In the genomic region with DNA sequence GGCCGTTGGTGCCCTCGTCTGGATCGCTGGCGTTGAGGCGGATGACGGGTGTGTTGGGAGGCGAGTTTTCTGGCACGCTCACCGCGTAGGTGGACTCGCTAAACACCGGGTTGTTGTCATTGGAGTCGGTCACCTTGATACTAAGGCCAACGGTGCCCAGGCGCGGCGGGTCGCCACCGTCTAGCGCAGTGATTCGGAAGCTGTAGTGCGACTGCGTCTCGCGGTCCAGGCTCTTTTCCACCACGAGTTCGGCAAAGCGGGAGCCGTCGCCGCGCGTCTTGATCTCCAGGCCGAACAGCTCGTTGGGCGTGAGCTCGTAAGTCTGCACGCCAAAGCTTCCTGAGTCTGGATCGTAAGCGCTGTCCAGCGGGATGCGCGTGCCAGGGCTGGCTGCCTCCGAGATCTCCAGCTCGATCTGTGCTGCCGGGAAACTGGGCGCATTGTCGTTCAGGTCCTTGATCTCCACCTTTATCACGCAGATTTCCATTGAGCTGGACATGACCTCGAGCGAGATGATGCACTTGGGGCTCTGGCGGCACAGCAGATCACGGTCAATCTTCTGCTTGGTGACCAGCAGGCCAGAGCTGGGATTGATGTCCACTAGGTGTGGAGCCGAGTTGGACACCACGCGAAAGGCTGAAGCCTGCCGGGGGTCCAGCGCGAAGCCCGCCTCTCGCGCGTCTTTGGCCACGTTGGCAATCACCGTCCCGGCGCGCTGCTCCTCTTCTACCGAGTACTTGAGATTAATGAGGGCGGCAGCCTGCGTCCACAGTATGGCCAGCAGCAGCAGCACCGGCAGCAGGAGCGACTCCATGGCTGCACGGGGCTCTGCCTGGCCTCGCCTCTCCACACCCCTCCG, we compare ENCODE assay signal across 18 cellular contexts. TPM values are rescaled to one million over a fixed set of nuclear protein-coding genes. Genes with fewer than 3 reads are reported as not detected.
DNase-seq lines count a peak whose midpoint lies in the region; ATAC-seq and TF ChIP-seq lines count a peak whose summit lies in the region.
"Had no signal": no experiment of that assay in that cellular context is flagged by ENCODE, and none has a peak within 500 bp of the region (broad histone marks: within the 10 kb centered on the region; RNA-seq: fewer than 3 reads in every experiment).

No MANE protein-coding gene starts in this region.

- H3K27ac Mint-ChIP-seq in endothelial cell (ENCODE audit: unreplicated experiment): no peak overlapping the region

- H3K4me2 ChIP-seq in neural cell (ENCODE audit: low read length): no peak overlapping the region

- intact Hi-C loops in left cardiac atrium (cut with DNase I): no loop called here
- intact Hi-C loops in Right ventricle myocardium superior (cut with DNase I): no loop called here

- no peak for TF ChIP-seq EP300 in neural cell (conservative IDR thresholded peaks at IDR 0.05; ENCODE audit: poor library complexity, severe bottlenecking)

- no peaks in the 10 kb centered on the region for H3K9me3 ChIP-seq in neural cell (ENCODE audit: low read length)
- H3K9me3 ChIP-seq: thoracic aorta had no signal

- TF ChIP-seq RAD21 in neural cell (conservative IDR thresholded peaks at IDR 0.05): no peak

- H3F3A ChIP-seq in neural cell (ENCODE audit: insufficient read depth, low read length, poor library complexity, severe bottlenecking): no peaks in the 10 kb centered on the region

- no peaks in the 10 kb centered on the region for H3K9me3 Mint-ChIP-seq in endothelial cell (ENCODE audit: unreplicated experiment)

- TF ChIP-seq CTCF in endothelial cell (IDR thresholded peaks at IDR 0.05; ENCODE audit: unreplicated experiment) (no peak), neural cell (IDR thresholded peaks at IDR 0.05; ENCODE audit: poor library complexity, severe bottlenecking) (no peak)

- ATAC-seq in left cardiac atrium (no peak), Right ventricle myocardium superior (ENCODE audit: poor library complexity) (no peak), GM21786 (IDR thresholded peaks at IDR 0.05; ENCODE audit: unreplicated experiment) (no peak), HG02678 (IDR thresholded peaks at IDR 0.05; ENCODE audit: unreplicated experiment) (no peak)

- H2AFZ ChIP-seq in neural cell (ENCODE audit: low read depth, low read length): no peak overlapping the region

- peaks cover 16% of the 10 kb centered on the region for H3K36me3 Mint-ChIP-seq in endothelial cell (ENCODE audit: low read depth, unreplicated experiment)

- H3K27ac ChIP-seq in neural cell (ENCODE audit: low read length): no peak overlapping the region
- H3K27ac ChIP-seq: epithelial cell of prostate, thoracic aorta had no signal

- H3K9ac ChIP-seq in neural cell (ENCODE audit: low read length): no peak overlapping the region

- no peaks in the 10 kb centered on the region for H3K9me2 ChIP-seq in neural cell (ENCODE audit: insufficient read depth, low read length)

- H3K27me3 ChIP-seq in neural cell (ENCODE audit: insufficient read depth, low read depth, low read length): peaks cover 19% of the 10 kb centered on the region

- DNase-seq in left cardiac atrium (peak; percentile 19), Right ventricle myocardium superior (no peak), endothelial cell (ENCODE audit: low spot score) (no peak), germinal center (ENCODE audit: low spot score) (no peak), HCEC 1CT (no peak)
- DNase-seq: activated naive CD4-positive, alpha-beta T cell treated with Interleukin-2 at 50 U/mL for 16 hours; caudate nucleus; DMS 273 treated with DMSO at 0.1 percent for 48 hours; mammary epithelial cell; MM.1S; NCI-H2107; occipital lobe; SHP77 had no signal

- no peaks in the 10 kb centered on the region for H4K20me1 ChIP-seq in neural cell (ENCODE audit: insufficient read depth)

- H3K79me2 ChIP-seq in neural cell (replicated peaks; ENCODE audit: insufficient read depth, low read length): peaks cover 29% of the 10 kb centered on the region

- H3K4me3 Mint-ChIP-seq in endothelial cell (ENCODE audit: unreplicated experiment): peak overlapping the region; percentile 80

- peaks cover 27% of the 10 kb centered on the region for H3K4me1 Mint-ChIP-seq in endothelial cell (ENCODE audit: unreplicated experiment)

- H3K36me3 ChIP-seq in neural cell (ENCODE audit: insufficient read depth, low read length): no peaks in the 10 kb centered on the region
- H3K36me3 ChIP-seq: thoracic aorta had no signal

- peak overlapping the region; percentile 77 for H3K4me3 ChIP-seq in neural cell (ENCODE audit: low read length)

- H3K27me3 Mint-ChIP-seq in endothelial cell (ENCODE audit: unreplicated experiment): peaks cover 17% of the 10 kb centered on the region

TF ChIP-seq in neural cell, 6 proteins besides CTCF, POLR2A, EP300 and RAD21:
- TF ChIP-seq POLR2AphosphoS5 (IDR thresholded peaks at IDR 0.05) (no peak), EZH2 (IDR thresholded peaks at IDR 0.05; ENCODE audit: borderline replicate concordance, insufficient read depth, low read length, poor library complexity, severe bottlenecking) (no peak), SMC3 (conservative IDR thresholded peaks at IDR 0.05; ENCODE audit: poor library complexity) (no peak), TAF1 (IDR thresholded peaks at IDR 0.05; ENCODE audit: low read depth) (no peak), MXI1 (conservative IDR thresholded peaks at IDR 0.05; ENCODE audit: poor library complexity, severe bottlenecking) (no peak)
- TF ChIP-seq, protein P1, sequence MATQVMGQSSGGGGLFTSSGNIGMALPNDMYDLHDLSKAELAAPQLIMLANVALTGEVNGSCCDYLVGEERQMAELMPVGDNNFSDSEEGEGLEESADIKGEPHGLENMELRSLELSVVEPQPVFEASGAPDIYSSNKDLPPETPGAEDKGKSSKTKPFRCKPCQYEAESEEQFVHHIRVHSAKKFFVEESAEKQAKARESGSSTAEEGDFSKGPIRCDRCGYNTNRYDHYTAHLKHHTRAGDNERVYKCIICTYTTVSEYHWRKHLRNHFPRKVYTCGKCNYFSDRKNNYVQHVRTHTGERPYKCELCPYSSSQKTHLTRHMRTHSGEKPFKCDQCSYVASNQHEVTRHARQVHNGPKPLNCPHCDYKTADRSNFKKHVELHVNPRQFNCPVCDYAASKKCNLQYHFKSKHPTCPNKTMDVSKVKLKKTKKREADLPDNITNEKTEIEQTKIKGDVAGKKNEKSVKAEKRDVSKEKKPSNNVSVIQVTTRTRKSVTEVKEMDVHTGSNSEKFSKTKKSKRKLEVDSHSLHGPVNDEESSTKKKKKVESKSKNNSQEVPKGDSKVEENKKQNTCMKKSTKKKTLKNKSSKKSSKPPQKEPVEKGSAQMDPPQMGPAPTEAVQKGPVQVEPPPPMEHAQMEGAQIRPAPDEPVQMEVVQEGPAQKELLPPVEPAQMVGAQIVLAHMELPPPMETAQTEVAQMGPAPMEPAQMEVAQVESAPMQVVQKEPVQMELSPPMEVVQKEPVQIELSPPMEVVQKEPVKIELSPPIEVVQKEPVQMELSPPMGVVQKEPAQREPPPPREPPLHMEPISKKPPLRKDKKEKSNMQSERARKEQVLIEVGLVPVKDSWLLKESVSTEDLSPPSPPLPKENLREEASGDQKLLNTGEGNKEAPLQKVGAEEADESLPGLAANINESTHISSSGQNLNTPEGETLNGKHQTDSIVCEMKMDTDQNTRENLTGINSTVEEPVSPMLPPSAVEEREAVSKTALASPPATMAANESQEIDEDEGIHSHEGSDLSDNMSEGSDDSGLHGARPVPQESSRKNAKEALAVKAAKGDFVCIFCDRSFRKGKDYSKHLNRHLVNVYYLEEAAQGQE (IDR thresholded peaks at IDR 0.05; ENCODE audit: borderline replicate concordance): no peak

RNA-seq across cellular contexts. Expression of gene PCDH19, which starts 2.1 kb away (rescaled TPM):
- total RNA-seq in left cardiac atrium (1 to 10 TPM in 1 of 2 donors, under 1 TPM in 1; 0.76 to 1.0 TPM), Right ventricle myocardium superior (0.32 TPM), endothelial cell (ENCODE audit: unreplicated experiment) (34.9 TPM)
- polyA plus RNA-seq in neural cell: 8.2 and 8.4 TPM in 2 replicates
- polyA minus RNA-seq in neural cell: 16.6 and 23.0 TPM in 2 replicates

Comparison
In these comparisons a context has a peak if more than half of its experiments do, and no peak if none do; other contexts are left out.
1. RNA of gene PCDH19, which starts 2.1 kb away (total RNA-seq): 34.9 TPM in endothelial cell (single experiment); 0.76 to 1.0 TPM in left cardiac atrium and 0.32 TPM in Right ventricle myocardium superior (single experiment); every median in the first group is over 10 times any median in the second.